In genomic region chr21:39737376-39738000, GRCh38 we compare ENCODE assay signal across 14 cellular contexts. TPM values are rescaled to one million over a fixed set of nuclear protein-coding genes. Genes with fewer than 3 reads are reported as not detected.
A peak's percentile ranks its signal among the peaks of the same experiment; 100 is the strongest.
DNase-seq lines count a peak whose midpoint lies in the region; ATAC-seq, FAIRE-seq and TF ChIP-seq lines count a peak whose summit lies in the region.
"Had no signal": no experiment of that assay in that cellular context is flagged by ENCODE, and none has a peak within 500 bp of the region (broad histone marks: within the 10 kb centered on the region; RNA-seq: fewer than 3 reads in every experiment).

No MANE protein-coding gene starts in this region.

- no peaks in the 10 kb centered on the region for H3K36me3 ChIP-seq in bronchial epithelial cell (ENCODE audit: control insufficient read depth, insufficient read depth, low read length)
- H3K36me3 ChIP-seq: BE2C had no signal

- ATAC-seq in HG03571 (IDR thresholded peaks at IDR 0.05; ENCODE audit: unreplicated experiment) (no peak), HG02678 (IDR thresholded peaks at IDR 0.05; ENCODE audit: unreplicated experiment) (no peak)
- ATAC-seq: A549 had no signal

- no peak for TF ChIP-seq CTCF in bronchial epithelial cell (IDR thresholded peaks at IDR 0.05; ENCODE audit: insufficient read depth, low read length, severe bottlenecking)
- no peak for TF ChIP-seq CTCF in type B pancreatic cell (conservative IDR thresholded peaks at IDR 0.05)
- TF ChIP-seq CTCF in osteocyte (IDR thresholded peaks at IDR 0.05), result no peak
- TF ChIP-seq CTCF in GM10266 (IDR thresholded peaks at IDR 0.05; ENCODE audit: control insufficient read depth, insufficient read depth, low read depth, missing control alignments), result no peak

- DNase-seq in HT-29 (ENCODE audit: low spot score) (peak; percentile 20), bronchial epithelial cell (ENCODE audit: low read depth) (peak; percentile 1), left kidney (ENCODE audit: low read depth, low spot score) (peak; percentile 29), type B pancreatic cell (ENCODE audit: extremely low spot score, unreplicated experiment) (no peak), osteocyte (ENCODE audit: extremely low spot score, unreplicated experiment) (no peak), GM10266 (ENCODE audit: extremely low spot score) (no peak)
- DNase-seq: BE2C; CD4-positive, alpha-beta memory T cell; GOT3; H9 had no signal

- H3K9me3 Mint-ChIP-seq in type B pancreatic cell (peaks cover 14% of the 10 kb centered on the region), osteocyte (ENCODE audit: unreplicated experiment) (peaks cover 9% of the 10 kb centered on the region)

- H3K36me3 Mint-ChIP-seq in type B pancreatic cell (peaks cover 8% of the 10 kb centered on the region), osteocyte (ENCODE audit: unreplicated experiment) (no peaks in the 10 kb centered on the region)
- H3K36me3 Mint-ChIP-seq: CD4-positive, alpha-beta memory T cell had no signal

- H3K4me1 Mint-ChIP-seq in type B pancreatic cell (ENCODE audit: unreplicated experiment) (peaks cover 19% of the 10 kb centered on the region), osteocyte (ENCODE audit: unreplicated experiment) (no peaks in the 10 kb centered on the region)
- H3K4me1 Mint-ChIP-seq: CD4-positive, alpha-beta memory T cell had no signal

- H3K27me3 ChIP-seq in bronchial epithelial cell (ENCODE audit: control insufficient read depth, insufficient read depth, low read length), result no peaks in the 10 kb centered on the region
- H3K27me3 ChIP-seq: BE2C had no signal

- FAIRE-seq in bronchial epithelial cell (lab: Jason Lieb, UNC), result no peak
- FAIRE-seq: A549, GM12891 had no signal

- H3K4me3 Mint-ChIP-seq in type B pancreatic cell (peak overlapping the region; percentile 79), osteocyte (ENCODE audit: unreplicated experiment) (no peak overlapping the region)
- H3K4me3 Mint-ChIP-seq: CD4-positive, alpha-beta memory T cell; H9 had no signal

- no peak overlapping the region for H3K4me3 ChIP-seq in bronchial epithelial cell (ENCODE audit: low read depth, low read length)
- H3K4me3 ChIP-seq: A549 had no signal

- H3K27ac Mint-ChIP-seq in type B pancreatic cell (peak overlapping the region; percentile 99), osteocyte (ENCODE audit: unreplicated experiment) (no peak overlapping the region)
- H3K27ac Mint-ChIP-seq: CD4-positive, alpha-beta memory T cell; H9 had no signal

- no peaks in the 10 kb centered on the region for H3K27me3 Mint-ChIP-seq in type B pancreatic cell
- H3K27me3 Mint-ChIP-seq in osteocyte (ENCODE audit: unreplicated experiment), result no peaks in the 10 kb centered on the region

RNA-seq across cellular contexts. Expression of gene IGSF5, which starts 7.5 kb away (rescaled TPM):
- 0.41 TPM in 1 of 2 replicates, not detected in the other for total RNA-seq in HT-29 (2014; rRNA removed; shearing (Covaris generic))
- total RNA-seq in bronchial epithelial cell (not detected in 2 replicates), type B pancreatic cell (ENCODE audit: low replicate concordance) (1.5 TPM in 2 replicates), osteocyte (not detected in 2 replicates)
- total RNA-seq: CD4-positive, alpha-beta memory T cell had no signal

Comparison
In these comparisons a context has a peak if more than half of its experiments do, and no peak if none do; other contexts are left out.
1. DNase-seq: peak in HT-29 (single experiment), bronchial epithelial cell (single experiment) and left kidney (single experiment); none in type B pancreatic cell (single experiment), osteocyte (single experiment) and GM10266 (single experiment).